In the genomic region with DNA sequence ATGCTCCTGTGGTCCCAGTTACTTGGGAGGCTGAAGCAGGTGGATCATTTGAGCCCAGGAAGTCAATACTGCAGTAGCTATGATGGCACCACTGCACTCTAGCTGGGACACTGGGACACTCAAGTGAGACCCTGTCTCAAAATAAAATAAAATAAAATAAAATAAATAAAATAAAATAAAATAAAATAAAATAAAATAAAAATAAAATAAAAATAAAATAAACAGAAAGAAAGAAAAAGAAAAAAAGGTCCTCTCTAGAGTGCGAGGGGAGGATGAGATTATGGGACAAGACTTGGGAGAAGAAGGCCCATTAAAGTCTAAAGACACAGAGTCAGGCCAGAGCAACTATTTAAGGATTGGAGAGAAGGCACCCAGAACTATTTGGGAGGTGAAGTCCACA, we compare ENCODE assay signal across 6 cellular contexts.
"Had no signal": no experiment of that assay in that cellular context is flagged by ENCODE, and none has a peak within 500 bp of the region (broad histone marks: within the 10 kb centered on the region; RNA-seq: fewer than 3 reads in every experiment).

No MANE protein-coding gene starts in this region.

- DNase-seq: IMR-90, KBM-7, KG1 had no signal

- H3K4me3 Mint-ChIP-seq: IgD-negative memory B cell had no signal

- H3K4me1 Mint-ChIP-seq: IgD-negative memory B cell had no signal

- ATAC-seq: HepG2, K562 had no signal

- H3K27ac Mint-ChIP-seq: IgD-negative memory B cell had no signal

- H3K36me3 Mint-ChIP-seq: IgD-negative memory B cell had no signal
